10 cellular contexts compared by ENCODE assay signal in the genomic region with DNA sequence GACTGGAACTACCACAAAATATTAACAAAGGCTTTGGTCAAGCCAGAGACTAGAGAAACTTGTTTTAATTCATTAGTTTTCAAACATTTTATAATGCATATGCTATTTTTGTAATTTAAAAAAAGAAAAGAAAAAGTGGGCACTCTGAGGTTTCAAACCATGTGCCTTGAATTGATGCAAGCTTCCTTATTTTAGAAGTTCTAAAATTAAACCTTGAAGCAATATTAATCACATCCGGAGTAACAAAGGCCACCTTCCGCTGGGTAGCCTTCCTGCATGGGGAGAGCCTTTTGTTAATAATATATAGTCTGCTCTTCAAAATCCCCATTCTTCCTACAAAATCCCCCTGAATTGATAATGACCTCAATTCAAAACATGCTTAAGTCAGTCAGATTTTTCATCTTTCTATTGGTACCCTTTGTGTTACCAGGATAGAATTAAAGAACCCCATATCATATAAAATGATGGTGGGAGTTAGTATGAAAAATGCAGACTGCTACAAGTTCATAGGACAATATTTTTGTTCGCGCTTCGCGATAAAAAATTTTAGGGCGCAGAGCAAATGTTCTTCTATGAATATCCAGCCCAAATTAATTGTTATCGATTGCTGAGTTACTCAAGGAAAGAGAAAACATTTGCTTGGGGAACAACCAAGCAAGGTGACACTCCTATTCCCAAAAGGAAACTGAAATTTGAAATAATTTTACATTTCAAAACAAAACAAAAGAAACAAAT. TPM values are rescaled to one million over a fixed set of nuclear protein-coding genes. Genes with fewer than 3 reads are reported as not detected.
DNase-seq lines count a peak whose midpoint lies in the region; ATAC-seq and FAIRE-seq lines count a peak whose summit lies in the region.
"Had no signal": no experiment of that assay in that cellular context is flagged by ENCODE, and none has a peak within 500 bp of the region (broad histone marks: within the 10 kb centered on the region; RNA-seq: fewer than 3 reads in every experiment).

No MANE protein-coding gene starts in this region.

- DNase-seq in memory B cell (ENCODE audit: low spot score in 2 of 2) (peak in 1 of 2 donors; percentile 23), COLO829 (ENCODE audit: low spot score) (no peak), right cardiac atrium (no peak), urothelium cell line (ENCODE audit: low spot score) (no peak)
- DNase-seq in effector CD4-positive, alpha-beta T cell: no peak
- DNase-seq: activated effector memory CD4-positive, alpha-beta T cell treated with Interleukin-2 at 50 U/mL for 16 hours had no signal

- H3K4me1 ChIP-seq in right cardiac atrium (ENCODE audit: control insufficient read depth, insufficient read depth, low read length): peaks cover 6% of the 10 kb centered on the region

- H3K27me3 ChIP-seq in right cardiac atrium (ENCODE audit: control insufficient read depth, insufficient read depth): no peaks in the 10 kb centered on the region

- WGBS in right cardiac atrium: 85% methylated on average over 8 of the region's 8 CpGs

- peak overlapping the region; percentile 25 to 71 (median 62) for H3K4me3 Mint-ChIP-seq in IgD-negative memory B cell
- peak overlapping the region; percentile 32 for H3K4me3 Mint-ChIP-seq in memory B cell

- ATAC-seq in GM18868 (IDR thresholded peaks at IDR 0.05; ENCODE audit: unreplicated experiment): peak; percentile 75
- peak; percentile 65 for ATAC-seq in HG02588 (IDR thresholded peaks at IDR 0.05; ENCODE audit: unreplicated experiment)
- peak; percentile 94 for ATAC-seq in memory B cell (ENCODE audit: low read depth)
- ATAC-seq in right cardiac atrium: no peak

- H3K27me3 Mint-ChIP-seq in IgD-negative memory B cell: no peaks in the 10 kb centered on the region
- H3K27me3 Mint-ChIP-seq in memory B cell: no peaks in the 10 kb centered on the region

- no peak overlapping the region for H3K4me3 ChIP-seq in right cardiac atrium (ENCODE audit: low read length)

- FAIRE-seq in urothelium cell line (lab: Jason Lieb, UNC): no peak

- H3K36me3 Mint-ChIP-seq in IgD-negative memory B cell: peaks cover 2% of the 10 kb centered on the region
- H3K36me3 Mint-ChIP-seq in memory B cell: peaks cover 16% of the 10 kb centered on the region

- H3K27ac Mint-ChIP-seq in IgD-negative memory B cell: peak overlapping the region in 2 of 3 donors; percentile 18 to 60
- H3K27ac Mint-ChIP-seq in memory B cell: no peak overlapping the region

- H3K27ac ChIP-seq in right cardiac atrium (ENCODE audit: low read length): no peak overlapping the region

- intact Hi-C loops in right cardiac atrium (cut with DNase I): no loop called here

- peaks cover 25 to 28% (median 25%) of the 10 kb centered on the region in 3 donors for H3K4me1 Mint-ChIP-seq in IgD-negative memory B cell
- H3K4me1 Mint-ChIP-seq in memory B cell: peaks cover 18% of the 10 kb centered on the region

- H3K9me3 ChIP-seq in right cardiac atrium (ENCODE audit: control insufficient read depth, low read length): no peaks in the 10 kb centered on the region

- H3K9me3 Mint-ChIP-seq in IgD-negative memory B cell (no peaks in the 10 kb centered on the region), memory B cell (no peaks in the 10 kb centered on the region)

RNA-seq across cellular contexts. Expression of a gene that starts 30.6 kb away (rescaled TPM):
- polyA plus RNA-seq in IgD-negative memory B cell (not detected), right cardiac atrium (not detected)
- total RNA-seq in right cardiac atrium: not detected
- total RNA-seq: lower leg skin had no signal

Comparison
In these comparisons a context has a peak if more than half of its experiments do, and no peak if none do; other contexts are left out.
1. ATAC-seq: peak in GM18868 (single experiment), HG02588 (single experiment) and memory B cell (single experiment); none in right cardiac atrium (0 of 2).